8 cellular contexts compared by ENCODE assay signal in the genomic region with DNA sequence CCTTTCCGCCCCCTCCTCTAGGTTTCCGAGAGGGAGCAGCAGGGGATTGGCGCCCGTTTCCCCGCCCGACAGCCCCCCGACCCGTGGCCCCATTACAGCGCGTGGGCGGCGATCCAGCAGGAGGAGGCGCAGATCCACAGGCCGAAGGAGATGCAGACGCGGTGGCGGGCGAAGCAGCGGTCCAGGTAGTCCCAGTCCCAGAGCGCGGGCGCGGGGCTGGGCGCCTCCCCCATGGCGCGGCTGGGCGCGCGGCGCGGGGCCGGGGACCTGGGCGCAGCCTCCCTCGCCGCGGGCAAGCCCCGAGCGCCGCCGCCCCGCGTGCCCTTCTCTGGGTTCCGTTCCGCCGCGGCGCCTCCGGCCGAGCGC. TPM values are rescaled to one million over a fixed set of nuclear protein-coding genes. Genes with fewer than 3 reads are reported as not detected.
DNase-seq lines count a peak whose midpoint lies in the region; ATAC-seq, FAIRE-seq and TF ChIP-seq lines count a peak whose summit lies in the region.

No MANE protein-coding gene starts in this region.

- no peak for TF ChIP-seq CTCF in spleen (IDR thresholded peaks at IDR 0.05 in 8 of 11, conservative IDR thresholded peaks at IDR 0.05 in 3 of 11)

- peak; percentile 35 for ATAC-seq in GM21423 (IDR thresholded peaks at IDR 0.05; ENCODE audit: unreplicated experiment)
- peak; percentile 71 for ATAC-seq in activated T-helper 17 cell treated with anti-CD3 and anti-CD28 coated beads, Interleukin-2, amount 50 U/mL, for 72 hours (replicated peaks)

- intact Hi-C loops in spleen (cut with DNase I; ENCODE audit: low total_unique reads) = no loop called here

- peaks cover 4% of the 10 kb centered on the region for H3K9me3 ChIP-seq in iPS-15b (ENCODE audit: control insufficient read depth, insufficient read depth, low read length)
- H3K9me3 ChIP-seq in spleen = peaks cover 0 to 6% (median 0%) of the 10 kb centered on the region in 8 donors

- H3K27me3 ChIP-seq in iPS-15b (ENCODE audit: control insufficient read depth, insufficient read depth, low read length) = no peaks in the 10 kb centered on the region
- H3K27me3 ChIP-seq in spleen (replicated peaks in 1 of 7) = no peaks in the 10 kb centered on the region

- H3K36me3 Mint-ChIP-seq in activated T-helper 17 cell treated with anti-CD3 and anti-CD28 coated beads, Interleukin-2, amount 50 U/mL, for 72 hours (ENCODE audit: low read depth) = no peaks in the 10 kb centered on the region

- H3K36me3 ChIP-seq in iPS-15b (ENCODE audit: control insufficient read depth, insufficient read depth, low read length) (peaks cover 11% of the 10 kb centered on the region), spleen (peaks cover 0 to 25% (median 0%) of the 10 kb centered on the region in 6 donors)

- no peaks in the 10 kb centered on the region for H3K4me1 Mint-ChIP-seq in activated T-helper 17 cell treated with anti-CD3 and anti-CD28 coated beads, Interleukin-2, amount 50 U/mL, for 72 hours

- H3K9me3 Mint-ChIP-seq in activated T-helper 17 cell treated with anti-CD3 and anti-CD28 coated beads, Interleukin-2, amount 50 U/mL, for 72 hours = no peaks in the 10 kb centered on the region

- H3K4me3 ChIP-seq in GM08714 (ENCODE audit: low read length) = peak overlapping the region; percentile 67
- H3K4me3 ChIP-seq in iPS-15b (ENCODE audit: low read depth, low read length) = peak overlapping the region; percentile 80
- peak overlapping the region; percentile 62 to 92 (median 71) for H3K4me3 ChIP-seq in spleen

- TF ChIP-seq POLR2A in spleen (IDR thresholded peaks at IDR 0.05) = no peak

- peak overlapping the region; percentile 82 for H3K4me3 Mint-ChIP-seq in activated T-helper 17 cell treated with anti-CD3 and anti-CD28 coated beads, Interleukin-2, amount 50 U/mL, for 72 hours

- H3K9ac ChIP-seq in iPS-15b (ENCODE audit: low read depth, low read length) = peak overlapping the region; percentile 12

- H3K27ac Mint-ChIP-seq in activated T-helper 17 cell treated with anti-CD3 and anti-CD28 coated beads, Interleukin-2, amount 50 U/mL, for 72 hours = no peak overlapping the region

- FAIRE-seq in HTR-8/SVneo (lab: Jason Lieb, UNC) = no peak

- DNase-seq in HTR-8/SVneo (ENCODE audit: insufficient read length, low spot score) (peak; percentile 47), spleen (no peak), NCI-H128 (lab: John Stamatoyannopoulos, UW; ENCODE audit: unreplicated experiment) (no peak), iPS-NIHi11 (ENCODE audit: low spot score) (no peak)

- H3K27ac ChIP-seq in spleen = peak overlapping the region in 7 of 8 donors; percentile 65 to 87 (median 81)

- WGBS in spleen, 5 donors = 0 to 1% (median 0%) methylated on average over 16 to 50 of the region's 50 CpGs

- H3K27me3 Mint-ChIP-seq in activated T-helper 17 cell treated with anti-CD3 and anti-CD28 coated beads, Interleukin-2, amount 50 U/mL, for 72 hours = no peaks in the 10 kb centered on the region

- H3K4me1 ChIP-seq in iPS-15b (ENCODE audit: control insufficient read depth, insufficient read depth, low read length) = peaks cover 2% of the 10 kb centered on the region
- H3K4me1 ChIP-seq in spleen = peaks cover 0 to 22% (median 14%) of the 10 kb centered on the region in 6 donors

RNA-seq across cellular contexts. Expression of a gene that starts 0.3 kb away (rescaled TPM):
- total RNA-seq in activated T-helper 17 cell treated with anti-CD3 and anti-CD28 coated beads, Interleukin-2, amount 50 U/mL, for 72 hours = 10 to 100 TPM in 1 of 2 donors, 1 to 10 TPM in 1; 6.6 to 11.1 TPM
- total RNA-seq in spleen = 10 to 100 TPM; 11.5 to 30.3 (median 21.7) TPM
- polyA plus RNA-seq in spleen = 10 to 100 TPM in 2 of 3 donors, 1 to 10 TPM in 1; 5.5 to 23.3 (median 22.4) TPM

RNA-seq across cellular contexts. Expression of a gene that starts 39.0 kb away (rescaled TPM):
- 10 to 100 TPM; 37.9 to 46.9 TPM for total RNA-seq in activated T-helper 17 cell treated with anti-CD3 and anti-CD28 coated beads, Interleukin-2, amount 50 U/mL, for 72 hours
- 10 to 100 TPM; 33.1 to 58.0 (median 44.1) TPM for total RNA-seq in spleen
- 10 to 100 TPM; 10.8 to 26.3 (median 15.6) TPM for polyA plus RNA-seq in spleen

RNA-seq across cellular contexts. Expression of a gene that starts 52.7 kb away (rescaled TPM):
- total RNA-seq in activated T-helper 17 cell treated with anti-CD3 and anti-CD28 coated beads, Interleukin-2, amount 50 U/mL, for 72 hours = 10 to 100 TPM in 1 of 2 donors, 1 to 10 TPM in 1; 7.1 to 32.6 TPM
- total RNA-seq in spleen = 100 to 1,000 TPM in 1 of 7 donors, 10 to 100 TPM in 6; 51.8 to 102 (median 74.0) TPM
- polyA plus RNA-seq in spleen = 10 to 100 TPM; 16.9 to 62.8 (median 18.6) TPM
